8 cellular contexts compared by ENCODE assay signal in genomic region chr5:74865293-74865798, GRCh38. TPM values are rescaled to one million over a fixed set of nuclear protein-coding genes. Genes with fewer than 3 reads are reported as not detected.
A peak's percentile ranks its signal among the peaks of the same experiment; 100 is the strongest.
DNase-seq lines count a peak whose midpoint lies in the region; ATAC-seq and TF ChIP-seq lines count a peak whose summit lies in the region.

No MANE protein-coding gene starts in this region.

- H3K23ac ChIP-seq in H9 (ENCODE audit: insufficient read length, low read depth, low read length) = no peak overlapping the region

- peak overlapping the region; percentile 98 to 99 for H3K4me3 Mint-ChIP-seq in H9
- peak overlapping the region; percentile 98 for H3K4me3 Mint-ChIP-seq in activated naive CD8-positive, alpha-beta T cell treated with anti-CD3 and anti-CD28 coated beads for 36 hours

- H3K27ac Mint-ChIP-seq in H9 = peak overlapping the region; percentile 99 to 100 (median 100)
- H3K27ac Mint-ChIP-seq in activated naive CD8-positive, alpha-beta T cell treated with anti-CD3 and anti-CD28 coated beads for 36 hours = peak overlapping the region; percentile 87

- H3K14ac ChIP-seq in H9 (ENCODE audit: insufficient read depth, low read length) = peak overlapping the region; percentile 77

- H3K36me3 ChIP-seq in subcutaneous abdominal adipose tissue (ENCODE audit: control insufficient read depth in 5 of 5, insufficient read depth in 5 of 5, low read length in 5 of 5) = no peaks in the 10 kb centered on the region

- DNase-seq in AG10803 (ENCODE audit: low read depth) = no peak
- no peak for DNase-seq in H9
- DNase-seq in activated naive CD8-positive, alpha-beta T cell treated with anti-CD3 and anti-CD28 coated beads for 36 hours = peak; percentile 3
- DNase-seq in inferior parietal cortex (ENCODE audit: extremely low spot score) = peak; percentile 61
- no peak for DNase-seq in SKM-1 (lab: John Stamatoyannopoulos, UW; ENCODE audit: unreplicated experiment)
- DNase-seq in GM13977 (ENCODE audit: low spot score) = no peak

- no peak overlapping the region for H2BK12ac ChIP-seq in H9 (ENCODE audit: insufficient read length, low read depth, low read length)

- H3K79me2 ChIP-seq in H9 (ENCODE audit: insufficient read depth, low read length) = peaks cover 49% of the 10 kb centered on the region

- peaks cover 0 to 18% (median 6%) of the 10 kb centered on the region in 3 experiments; a peak in 6 of 7 replicates for H3K36me3 Mint-ChIP-seq in H9 (ENCODE audit: insufficient read depth in 1 of 3, low read depth in 3 of 3)
- H3K36me3 Mint-ChIP-seq in activated naive CD8-positive, alpha-beta T cell treated with anti-CD3 and anti-CD28 coated beads for 36 hours = peaks cover 18% of the 10 kb centered on the region

- no peaks in the 10 kb centered on the region for H4K20me1 ChIP-seq in H9 (ENCODE audit: control insufficient read depth, insufficient read depth, insufficient read length)

- WGBS in H9 (ENCODE audit: extremely low coverage, insufficient read length, low lambda C conversion rate) = no CpG with 5 or more reads among the region's 23 CpGs

- H3K9me3 ChIP-seq in H9 (ENCODE audit: control insufficient read depth, low read depth, low read length) (no peaks in the 10 kb centered on the region), subcutaneous abdominal adipose tissue (ENCODE audit: control insufficient read depth in 5 of 5, low read length in 5 of 5) (no peaks in the 10 kb centered on the region)

- peaks cover 10% of the 10 kb centered on the region; the same call in 1 of the 2 replicates for H3K4me1 ChIP-seq in H9 (ENCODE audit: insufficient read depth, low read length)
- peaks cover 0 to 17% (median 10%) of the 10 kb centered on the region in 5 donors for H3K4me1 ChIP-seq in subcutaneous abdominal adipose tissue (ENCODE audit: control insufficient read depth in 5 of 5, insufficient read depth in 5 of 5, low read length in 5 of 5)

- no peaks in the 10 kb centered on the region for H3K27me3 Mint-ChIP-seq in H9 (ENCODE audit: low read depth)
- no peaks in the 10 kb centered on the region for H3K27me3 Mint-ChIP-seq in activated naive CD8-positive, alpha-beta T cell treated with anti-CD3 and anti-CD28 coated beads for 36 hours

- H2AK5ac ChIP-seq in H9 (ENCODE audit: insufficient read length, low read length) = peak overlapping the region; percentile 27

- peak overlapping the region; percentile 77 for H3K27ac ChIP-seq in H9 (ENCODE audit: insufficient read length, low read depth, low read length)
- H3K27ac ChIP-seq in subcutaneous abdominal adipose tissue (ENCODE audit: low read depth, low read length) = no peak overlapping the region

- H4K5ac ChIP-seq in H9 (ENCODE audit: insufficient read length, low read depth, low read length) = peak overlapping the region; percentile 38

- H2BK5ac ChIP-seq in H9 (ENCODE audit: insufficient read length, low read length) = peak overlapping the region; percentile 27

- H2BK120ac ChIP-seq in H9 (ENCODE audit: low read depth, low read length, poor library complexity, severe bottlenecking) = no peak overlapping the region

- in situ Hi-C loops in GM13977 (cut with MboI; ENCODE audit: low pct_unique_long_range_greater_than_20kb, low sequenced_read_pairs, unreplicated experiment) = no loop called here

- peak overlapping the region; percentile 80 for H3K4me2 ChIP-seq in H9 (ENCODE audit: insufficient read depth, insufficient read length, low read length)

- no peak overlapping the region for H4K8ac ChIP-seq in H9 (replicated peaks; ENCODE audit: insufficient read length, low read depth, low read length)

- peaks cover 59 to 63% of the 10 kb centered on the region in 2 experiments for H3K4me1 Mint-ChIP-seq in H9
- H3K4me1 Mint-ChIP-seq in activated naive CD8-positive, alpha-beta T cell treated with anti-CD3 and anti-CD28 coated beads for 36 hours = peaks cover 36% of the 10 kb centered on the region

- peak overlapping the region; percentile 67 for H3K18ac ChIP-seq in H9 (ENCODE audit: insufficient read length, low read depth, low read length)

- no peak for ATAC-seq in HG03025 (IDR thresholded peaks at IDR 0.05; ENCODE audit: low FRiP score, unreplicated experiment)

- TF ChIP-seq CTCF in AG10803 (conservative IDR thresholded peaks at IDR 0.05; ENCODE audit: low read length) (no peak), H9 (conservative IDR thresholded peaks at IDR 0.05) (no peak), GM13977 (IDR thresholded peaks at IDR 0.05; ENCODE audit: extremely low read depth, insufficient read depth, missing control alignments) (no peak)

- H2BK15ac ChIP-seq in H9 (ENCODE audit: low read depth, low read length) = no peak overlapping the region

- H3K9me3 Mint-ChIP-seq in H9 = 0 out of 5 replicates have a peak, but pooled peaks cover 0 to 2% of the 10 kb centered on the region in 2 experiments
- no peaks in the 10 kb centered on the region for H3K9me3 Mint-ChIP-seq in activated naive CD8-positive, alpha-beta T cell treated with anti-CD3 and anti-CD28 coated beads for 36 hours

- no peak overlapping the region for H4K91ac ChIP-seq in H9 (ENCODE audit: insufficient read length, low read depth, low read length)

- H3K56ac ChIP-seq in H9 (ENCODE audit: insufficient read length, low read depth, low read length) = peak overlapping the region; percentile 6

- H3K4ac ChIP-seq in H9 (ENCODE audit: low read depth, low read length) = no peak overlapping the region; the same call in 1 of the 2 replicates

- H3K9ac ChIP-seq in H9 (ENCODE audit: extremely low read depth, insufficient read length, low read length) = peak overlapping the region; percentile 98
- H3K9ac ChIP-seq in subcutaneous abdominal adipose tissue (ENCODE audit: low read length in 5 of 5) = peak overlapping the region in 1 of 5 donors; percentile 23

- H2BK20ac ChIP-seq in H9 (ENCODE audit: low read depth, low read length, poor library complexity, severe bottlenecking) = no peak overlapping the region

- H3K23me2 ChIP-seq in H9 (ENCODE audit: insufficient read length, low read depth, low read length, poor library complexity, severe bottlenecking) = peaks cover 11% of the 10 kb centered on the region

- H3K27me3 ChIP-seq in H9 (ENCODE audit: insufficient read depth, low read length) = no peaks in the 10 kb centered on the region
- peaks cover 4 to 25% (median 12%) of the 10 kb centered on the region in 5 donors for H3K27me3 ChIP-seq in subcutaneous abdominal adipose tissue (ENCODE audit: control insufficient read depth in 5 of 5, insufficient read depth in 4 of 5, low read length in 5 of 5)

- H2AFZ ChIP-seq in H9 (ENCODE audit: low read length) = no peak overlapping the region

- H3K4me3 ChIP-seq in AG10803 (ENCODE audit: low read length) (peak overlapping the region; percentile 47), subcutaneous abdominal adipose tissue (ENCODE audit: low read depth in 1 of 5, low read length in 5 of 5) (peak overlapping the region; percentile 9 to 71 (median 62))

- H3T11ph ChIP-seq in H9 (ENCODE audit: low read length) = no peak overlapping the region

- no peaks in the 10 kb centered on the region for H3K79me1 ChIP-seq in H9 (ENCODE audit: insufficient read depth, low read depth, low read length, poor library complexity, severe bottlenecking)

RNA-seq across cellular contexts. Expression of gene FAM169A, which starts 0.8 kb away (rescaled TPM):
- total RNA-seq in H9 (2021) = 63.1 and 67.7 TPM in 2 replicates
- total RNA-seq in activated naive CD8-positive, alpha-beta T cell treated with anti-CD3 and anti-CD28 coated beads for 36 hours = 10 to 100 TPM; 12.0 to 12.2 TPM

Comparison
In these comparisons a context has a peak if more than half of its experiments do, and no peak if none do; other contexts are left out.
1. DNase-seq: peak in activated naive CD8-positive, alpha-beta T cell treated with anti-CD3 and anti-CD28 coated beads for 36 hours (single experiment) and inferior parietal cortex (single experiment); none in AG10803 (single experiment), H9 (single experiment), SKM-1 (single experiment) and GM13977 (single experiment).